1 cellular context compared by ENCODE assay signal in the genomic region with DNA sequence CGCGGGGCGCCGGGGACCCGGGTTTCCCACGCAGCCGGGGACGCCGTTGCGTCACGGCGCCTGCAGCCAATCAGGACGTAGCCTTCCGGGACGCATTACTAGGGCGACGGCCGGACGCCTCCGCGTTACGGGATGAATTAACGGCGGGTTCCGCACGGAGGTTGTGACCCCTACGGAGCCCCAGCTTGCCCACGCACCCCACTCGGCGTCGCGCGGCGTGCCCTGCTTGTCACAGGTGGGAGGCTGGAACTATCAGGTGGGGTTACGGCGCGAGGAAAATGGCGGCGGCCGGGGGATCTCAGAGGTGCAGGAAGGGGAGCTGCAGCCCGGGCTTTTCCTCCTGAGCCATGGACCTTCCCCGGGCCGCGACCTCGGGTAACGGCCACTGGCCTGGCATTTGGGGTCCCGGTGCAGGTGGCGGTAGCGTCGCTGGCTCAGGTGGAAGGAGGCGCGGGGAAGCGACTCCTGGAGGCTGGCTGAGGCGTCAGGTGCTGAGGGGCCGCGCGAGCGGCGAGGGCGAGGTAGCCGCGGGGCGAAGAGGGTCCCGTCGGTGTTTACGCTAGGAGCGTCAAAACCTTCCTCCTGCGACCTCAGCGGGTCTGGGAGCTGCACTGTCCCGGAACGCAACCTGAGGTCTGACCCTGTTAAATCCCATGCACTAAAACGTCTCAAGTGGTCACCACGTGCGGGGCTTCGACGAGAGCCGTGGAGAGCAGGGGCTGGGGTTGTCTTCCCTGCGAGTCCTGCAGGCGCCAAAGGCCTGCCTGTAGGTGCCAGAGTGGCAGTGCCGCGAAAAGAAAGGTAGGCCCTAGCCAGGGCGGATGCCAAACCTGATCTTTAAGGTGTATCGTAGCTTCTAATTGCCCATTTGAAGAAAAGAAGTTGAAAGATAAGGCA.
TF ChIP-seq lines count a peak whose summit lies in the region.

A gene (plus strand): TSS at position 98 of the 897 bp plus-strand sequence. CDS start 78,345 bp downstream, outside the sequence.

TF ChIP-seq in K562, 482 proteins besides CTCF, POLR2A, EP300 and RAD21 (continued from another document and continues in another):
- TF ChIP-seq, protein P1, sequence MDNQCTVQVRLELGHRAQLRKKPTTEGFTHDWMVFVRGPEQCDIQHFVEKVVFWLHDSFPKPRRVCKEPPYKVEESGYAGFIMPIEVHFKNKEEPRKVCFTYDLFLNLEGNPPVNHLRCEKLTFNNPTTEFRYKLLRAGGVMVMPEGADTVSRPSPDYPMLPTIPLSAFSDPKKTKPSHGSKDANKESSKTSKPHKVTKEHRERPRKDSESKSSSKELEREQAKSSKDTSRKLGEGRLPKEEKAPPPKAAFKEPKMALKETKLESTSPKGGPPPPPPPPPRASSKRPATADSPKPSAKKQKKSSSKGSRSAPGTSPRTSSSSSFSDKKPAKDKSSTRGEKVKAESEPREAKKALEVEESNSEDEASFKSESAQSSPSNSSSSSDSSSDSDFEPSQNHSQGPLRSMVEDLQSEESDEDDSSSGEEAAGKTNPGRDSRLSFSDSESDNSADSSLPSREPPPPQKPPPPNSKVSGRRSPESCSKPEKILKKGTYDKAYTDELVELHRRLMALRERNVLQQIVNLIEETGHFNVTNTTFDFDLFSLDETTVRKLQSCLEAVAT (IDR thresholded peaks at IDR 0.05): peak in 1 of 2 experiments; percentile 65; a peak in 1 of 4 replicates
- TF ChIP-seq SP2 (IDR thresholded peaks at IDR 0.05; ENCODE audit: extremely low read depth, low read depth, low read length, poor library complexity, severe bottlenecking) (no peak), EHMT2 (IDR thresholded peaks at IDR 0.05) (no peak), TBP (optimal IDR thresholded peaks at IDR 0.05; ENCODE audit: low read depth, low read length) (peak; percentile 67), TAF9B (IDR thresholded peaks at IDR 0.05; ENCODE audit: partially characterized antibody) (peak; percentile 50), GATAD2B (IDR thresholded peaks at IDR 0.05; ENCODE audit: borderline replicate concordance) (0 out of 2 replicates have a peak, but pooled peaks have one; percentile 15), POLR3A (IDR thresholded peaks at IDR 0.05; ENCODE audit: borderline replicate concordance, extremely low read depth, insufficient read depth, insufficient read length) (no peak), HNRNPL (IDR thresholded peaks at IDR 0.05; ENCODE audit: low read depth, low read length) (no peak), ZZZ3 (IDR thresholded peaks at IDR 0.05) (no peak), NFXL1 (CRISPR knock-in tag; IDR thresholded peaks at IDR 0.05) (no peak), ZKSCAN3 (CRISPR knock-in tag; IDR thresholded peaks at IDR 0.05) (no peak), ZNF140 (CRISPR knock-in tag; IDR thresholded peaks at IDR 0.05) (no peak), ZNF133 (CRISPR knock-in tag; IDR thresholded peaks at IDR 0.05) (no peak), GATAD2A (IDR thresholded peaks at IDR 0.05) (no peak), ZNF444 (CRISPR knock-in tag; IDR thresholded peaks at IDR 0.05) (no peak), RFX7 (CRISPR knock-in tag; IDR thresholded peaks at IDR 0.05) (no peak), DACH1 (IDR thresholded peaks at IDR 0.05; ENCODE audit: partially characterized antibody) (peak; percentile 8), TOE1 (IDR thresholded peaks at IDR 0.05; ENCODE audit: borderline replicate concordance) (peak; percentile 23; the same call in 1 of the 2 replicates), TOE1 (CRISPR knock-in tag; IDR thresholded peaks at IDR 0.05; ENCODE audit: borderline replicate concordance, low read depth) (no peak), HDAC6 (IDR thresholded peaks at IDR 0.05; ENCODE audit: low read depth, low read length) (no peak), ILF3 (IDR thresholded peaks at IDR 0.05; ENCODE audit: borderline replicate concordance) (no peak), TAL1 (IDR thresholded peaks at IDR 0.05) (no peak), ZNF644 (tag; IDR thresholded peaks at IDR 0.05; ENCODE audit: low read depth) (no peak), ZNF778 (CRISPR knock-in tag; IDR thresholded peaks at IDR 0.05) (no peak)
- TF ChIP-seq, protein P2, sequence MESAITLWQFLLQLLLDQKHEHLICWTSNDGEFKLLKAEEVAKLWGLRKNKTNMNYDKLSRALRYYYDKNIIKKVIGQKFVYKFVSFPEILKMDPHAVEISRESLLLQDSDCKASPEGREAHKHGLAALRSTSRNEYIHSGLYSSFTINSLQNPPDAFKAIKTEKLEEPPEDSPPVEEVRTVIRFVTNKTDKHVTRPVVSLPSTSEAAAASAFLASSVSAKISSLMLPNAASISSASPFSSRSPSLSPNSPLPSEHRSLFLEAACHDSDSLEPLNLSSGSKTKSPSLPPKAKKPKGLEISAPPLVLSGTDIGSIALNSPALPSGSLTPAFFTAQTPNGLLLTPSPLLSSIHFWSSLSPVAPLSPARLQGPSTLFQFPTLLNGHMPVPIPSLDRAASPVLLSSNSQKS (CRISPR knock-in tag; IDR thresholded peaks at IDR 0.05): no peak
- TF ChIP-seq, protein P3, sequence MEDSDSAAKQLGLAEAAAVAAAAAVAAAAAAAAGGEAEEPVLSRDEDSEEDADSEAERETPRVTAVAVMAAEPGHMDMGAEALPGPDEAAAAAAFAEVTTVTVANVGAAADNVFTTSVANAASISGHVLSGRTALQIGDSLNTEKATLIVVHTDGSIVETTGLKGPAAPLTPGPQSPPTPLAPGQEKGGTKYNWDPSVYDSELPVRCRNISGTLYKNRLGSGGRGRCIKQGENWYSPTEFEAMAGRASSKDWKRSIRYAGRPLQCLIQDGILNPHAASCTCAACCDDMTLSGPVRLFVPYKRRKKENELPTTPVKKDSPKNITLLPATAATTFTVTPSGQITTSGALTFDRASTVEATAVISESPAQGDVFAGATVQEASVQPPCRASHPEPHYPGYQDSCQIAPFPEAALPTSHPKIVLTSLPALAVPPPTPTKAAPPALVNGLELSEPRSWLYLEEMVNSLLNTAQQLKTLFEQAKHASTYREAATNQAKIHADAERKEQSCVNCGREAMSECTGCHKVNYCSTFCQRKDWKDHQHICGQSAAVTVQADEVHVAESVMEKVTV (CRISPR knock-in tag; IDR thresholded peaks at IDR 0.05): no peak
- TF ChIP-seq, protein P4, sequence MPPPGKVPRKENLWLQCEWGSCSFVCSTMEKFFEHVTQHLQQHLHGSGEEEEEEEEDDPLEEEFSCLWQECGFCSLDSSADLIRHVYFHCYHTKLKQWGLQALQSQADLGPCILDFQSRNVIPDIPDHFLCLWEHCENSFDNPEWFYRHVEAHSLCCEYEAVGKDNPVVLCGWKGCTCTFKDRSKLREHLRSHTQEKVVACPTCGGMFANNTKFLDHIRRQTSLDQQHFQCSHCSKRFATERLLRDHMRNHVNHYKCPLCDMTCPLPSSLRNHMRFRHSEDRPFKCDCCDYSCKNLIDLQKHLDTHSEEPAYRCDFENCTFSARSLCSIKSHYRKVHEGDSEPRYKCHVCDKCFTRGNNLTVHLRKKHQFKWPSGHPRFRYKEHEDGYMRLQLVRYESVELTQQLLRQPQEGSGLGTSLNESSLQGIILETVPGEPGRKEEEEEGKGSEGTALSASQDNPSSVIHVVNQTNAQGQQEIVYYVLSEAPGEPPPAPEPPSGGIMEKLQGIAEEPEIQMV (tag; conservative IDR thresholded peaks at IDR 0.05; ENCODE audit: low read depth): no peak
- TF ChIP-seq, protein P5, sequence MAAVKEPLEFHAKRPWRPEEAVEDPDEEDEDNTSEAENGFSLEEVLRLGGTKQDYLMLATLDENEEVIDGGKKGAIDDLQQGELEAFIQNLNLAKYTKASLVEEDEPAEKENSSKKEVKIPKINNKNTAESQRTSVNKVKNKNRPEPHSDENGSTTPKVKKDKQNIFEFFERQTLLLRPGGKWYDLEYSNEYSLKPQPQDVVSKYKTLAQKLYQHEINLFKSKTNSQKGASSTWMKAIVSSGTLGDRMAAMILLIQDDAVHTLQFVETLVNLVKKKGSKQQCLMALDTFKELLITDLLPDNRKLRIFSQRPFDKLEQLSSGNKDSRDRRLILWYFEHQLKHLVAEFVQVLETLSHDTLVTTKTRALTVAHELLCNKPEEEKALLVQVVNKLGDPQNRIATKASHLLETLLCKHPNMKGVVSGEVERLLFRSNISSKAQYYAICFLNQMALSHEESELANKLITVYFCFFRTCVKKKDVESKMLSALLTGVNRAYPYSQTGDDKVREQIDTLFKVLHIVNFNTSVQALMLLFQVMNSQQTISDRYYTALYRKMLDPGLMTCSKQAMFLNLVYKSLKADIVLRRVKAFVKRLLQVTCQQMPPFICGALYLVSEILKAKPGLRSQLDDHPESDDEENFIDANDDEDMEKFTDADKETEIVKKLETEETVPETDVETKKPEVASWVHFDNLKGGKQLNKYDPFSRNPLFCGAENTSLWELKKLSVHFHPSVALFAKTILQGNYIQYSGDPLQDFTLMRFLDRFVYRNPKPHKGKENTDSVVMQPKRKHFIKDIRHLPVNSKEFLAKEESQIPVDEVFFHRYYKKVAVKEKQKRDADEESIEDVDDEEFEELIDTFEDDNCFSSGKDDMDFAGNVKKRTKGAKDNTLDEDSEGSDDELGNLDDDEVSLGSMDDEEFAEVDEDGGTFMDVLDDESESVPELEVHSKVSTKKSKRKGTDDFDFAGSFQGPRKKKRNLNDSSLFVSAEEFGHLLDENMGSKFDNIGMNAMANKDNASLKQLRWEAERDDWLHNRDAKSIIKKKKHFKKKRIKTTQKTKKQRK (IDR thresholded peaks at IDR 0.05; ENCODE audit: borderline replicate concordance, low read depth, low read length): no peak
- TF ChIP-seq, protein P6, sequence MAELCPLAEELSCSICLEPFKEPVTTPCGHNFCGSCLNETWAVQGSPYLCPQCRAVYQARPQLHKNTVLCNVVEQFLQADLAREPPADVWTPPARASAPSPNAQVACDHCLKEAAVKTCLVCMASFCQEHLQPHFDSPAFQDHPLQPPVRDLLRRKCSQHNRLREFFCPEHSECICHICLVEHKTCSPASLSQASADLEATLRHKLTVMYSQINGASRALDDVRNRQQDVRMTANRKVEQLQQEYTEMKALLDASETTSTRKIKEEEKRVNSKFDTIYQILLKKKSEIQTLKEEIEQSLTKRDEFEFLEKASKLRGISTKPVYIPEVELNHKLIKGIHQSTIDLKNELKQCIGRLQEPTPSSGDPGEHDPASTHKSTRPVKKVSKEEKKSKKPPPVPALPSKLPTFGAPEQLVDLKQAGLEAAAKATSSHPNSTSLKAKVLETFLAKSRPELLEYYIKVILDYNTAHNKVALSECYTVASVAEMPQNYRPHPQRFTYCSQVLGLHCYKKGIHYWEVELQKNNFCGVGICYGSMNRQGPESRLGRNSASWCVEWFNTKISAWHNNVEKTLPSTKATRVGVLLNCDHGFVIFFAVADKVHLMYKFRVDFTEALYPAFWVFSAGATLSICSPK (IDR thresholded peaks at IDR 0.05; ENCODE audit: borderline replicate concordance): no peak
- TF ChIP-seq, protein P7, sequence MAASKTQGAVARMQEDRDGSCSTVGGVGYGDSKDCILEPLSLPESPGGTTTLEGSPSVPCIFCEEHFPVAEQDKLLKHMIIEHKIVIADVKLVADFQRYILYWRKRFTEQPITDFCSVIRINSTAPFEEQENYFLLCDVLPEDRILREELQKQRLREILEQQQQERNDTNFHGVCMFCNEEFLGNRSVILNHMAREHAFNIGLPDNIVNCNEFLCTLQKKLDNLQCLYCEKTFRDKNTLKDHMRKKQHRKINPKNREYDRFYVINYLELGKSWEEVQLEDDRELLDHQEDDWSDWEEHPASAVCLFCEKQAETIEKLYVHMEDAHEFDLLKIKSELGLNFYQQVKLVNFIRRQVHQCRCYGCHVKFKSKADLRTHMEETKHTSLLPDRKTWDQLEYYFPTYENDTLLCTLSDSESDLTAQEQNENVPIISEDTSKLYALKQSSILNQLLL (CRISPR knock-in tag; IDR thresholded peaks at IDR 0.05; ENCODE audit: borderline replicate concordance): no peak
- TF ChIP-seq, protein P8, sequence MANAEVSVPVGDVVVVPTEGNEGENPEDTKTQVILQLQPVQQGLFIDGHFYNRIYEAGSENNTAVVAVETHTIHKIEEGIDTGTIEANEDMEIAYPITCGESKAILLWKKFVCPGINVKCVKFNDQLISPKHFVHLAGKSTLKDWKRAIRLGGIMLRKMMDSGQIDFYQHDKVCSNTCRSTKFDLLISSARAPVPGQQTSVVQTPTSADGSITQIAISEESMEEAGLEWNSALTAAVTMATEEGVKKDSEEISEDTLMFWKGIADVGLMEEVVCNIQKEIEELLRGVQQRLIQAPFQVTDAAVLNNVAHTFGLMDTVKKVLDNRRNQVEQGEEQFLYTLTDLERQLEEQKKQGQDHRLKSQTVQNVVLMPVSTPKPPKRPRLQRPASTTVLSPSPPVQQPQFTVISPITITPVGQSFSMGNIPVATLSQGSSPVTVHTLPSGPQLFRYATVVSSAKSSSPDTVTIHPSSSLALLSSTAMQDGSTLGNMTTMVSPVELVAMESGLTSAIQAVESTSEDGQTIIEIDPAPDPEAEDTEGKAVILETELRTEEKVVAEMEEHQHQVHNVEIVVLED (CRISPR knock-in tag; IDR thresholded peaks at IDR 0.05): peak; percentile 93
- TF ChIP-seq, protein P9, sequence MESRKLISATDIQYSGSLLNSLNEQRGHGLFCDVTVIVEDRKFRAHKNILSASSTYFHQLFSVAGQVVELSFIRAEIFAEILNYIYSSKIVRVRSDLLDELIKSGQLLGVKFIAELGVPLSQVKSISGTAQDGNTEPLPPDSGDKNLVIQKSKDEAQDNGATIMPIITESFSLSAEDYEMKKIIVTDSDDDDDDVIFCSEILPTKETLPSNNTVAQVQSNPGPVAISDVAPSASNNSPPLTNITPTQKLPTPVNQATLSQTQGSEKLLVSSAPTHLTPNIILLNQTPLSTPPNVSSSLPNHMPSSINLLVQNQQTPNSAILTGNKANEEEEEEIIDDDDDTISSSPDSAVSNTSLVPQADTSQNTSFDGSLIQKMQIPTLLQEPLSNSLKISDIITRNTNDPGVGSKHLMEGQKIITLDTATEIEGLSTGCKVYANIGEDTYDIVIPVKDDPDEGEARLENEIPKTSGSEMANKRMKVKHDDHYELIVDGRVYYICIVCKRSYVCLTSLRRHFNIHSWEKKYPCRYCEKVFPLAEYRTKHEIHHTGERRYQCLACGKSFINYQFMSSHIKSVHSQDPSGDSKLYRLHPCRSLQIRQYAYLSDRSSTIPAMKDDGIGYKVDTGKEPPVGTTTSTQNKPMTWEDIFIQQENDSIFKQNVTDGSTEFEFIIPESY (CRISPR knock-in tag; IDR thresholded peaks at IDR 0.05): peak; percentile 70
- TF ChIP-seq, protein P10, sequence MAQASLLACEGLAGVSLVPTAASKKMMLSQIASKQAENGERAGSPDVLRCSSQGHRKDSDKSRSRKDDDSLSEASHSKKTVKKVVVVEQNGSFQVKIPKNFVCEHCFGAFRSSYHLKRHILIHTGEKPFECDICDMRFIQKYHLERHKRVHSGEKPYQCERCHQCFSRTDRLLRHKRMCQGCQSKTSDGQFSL (CRISPR knock-in tag; IDR thresholded peaks at IDR 0.05): peak; percentile 65; the same call in 1 of the 2 replicates
- TF ChIP-seq, protein P10 (tag; IDR thresholded peaks at IDR 0.05): no peak
- TF ChIP-seq, protein P11, sequence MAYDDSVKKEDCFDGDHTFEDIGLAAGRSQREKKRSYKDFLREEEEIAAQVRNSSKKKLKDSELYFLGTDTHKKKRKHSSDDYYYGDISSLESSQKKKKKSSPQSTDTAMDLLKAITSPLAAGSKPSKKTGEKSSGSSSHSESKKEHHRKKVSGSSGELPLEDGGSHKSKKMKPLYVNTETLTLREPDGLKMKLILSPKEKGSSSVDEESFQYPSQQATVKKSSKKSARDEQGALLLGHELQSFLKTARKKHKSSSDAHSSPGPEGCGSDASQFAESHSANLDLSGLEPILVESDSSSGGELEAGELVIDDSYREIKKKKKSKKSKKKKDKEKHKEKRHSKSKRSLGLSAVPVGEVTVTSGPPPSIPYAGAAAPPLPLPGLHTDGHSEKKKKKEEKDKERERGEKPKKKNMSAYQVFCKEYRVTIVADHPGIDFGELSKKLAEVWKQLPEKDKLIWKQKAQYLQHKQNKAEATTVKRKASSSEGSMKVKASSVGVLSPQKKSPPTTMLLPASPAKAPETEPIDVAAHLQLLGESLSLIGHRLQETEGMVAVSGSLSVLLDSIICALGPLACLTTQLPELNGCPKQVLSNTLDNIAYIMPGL (CRISPR knock-in tag; IDR thresholded peaks at IDR 0.05): no peak; the same call in none of the 2 replicates
